ENCODE assay signal across 8 cellular contexts in genomic region chr7:35055733-35056132, GRCh38. TPM values are rescaled to one million over a fixed set of nuclear protein-coding genes. Genes with fewer than 3 reads are reported as not detected.
DNase-seq lines count a peak whose midpoint lies in the region; ATAC-seq, FAIRE-seq and TF ChIP-seq lines count a peak whose summit lies in the region.
"Not testable (repeated sequence)": the region's sequence is repeated elsewhere in the genome, so short reads cannot be mapped to it uniquely, and the experiment has no call there.

No MANE protein-coding gene starts in this region.

- not testable (repeated sequence) for H3K27me3 ChIP-seq in A673 (replicated peaks; ENCODE audit: insufficient read depth, low read depth, low read length, poor library complexity); OCI-LY3 (ENCODE audit: low read depth, low read length)

- not testable (repeated sequence) for H3K36me3 Mint-ChIP-seq in activated CD8-positive, alpha-beta T cell treated with anti-CD3 and anti-CD28 coated beads for 36 hours (ENCODE audit: low read depth); neural crest cell (ENCODE audit: low read depth)

- intact Hi-C loops in A673 (cut with micrococcal nuclease; ENCODE audit: unreplicated experiment); activated CD8-positive, alpha-beta T cell treated with anti-CD3 and anti-CD28 coated beads for 36 hours (cut with micrococcal nuclease): not testable (repeated sequence)

- H2AFZ ChIP-seq in OCI-LY3 (ENCODE audit: low read depth, low read length) = not testable (repeated sequence)

- H3K27ac Mint-ChIP-seq in activated CD8-positive, alpha-beta T cell treated with anti-CD3 and anti-CD28 coated beads for 36 hours; neural crest cell (ENCODE audit: unreplicated experiment): not testable (repeated sequence)

- ATAC-seq in GM21786 (IDR thresholded peaks at IDR 0.05; ENCODE audit: unreplicated experiment) = peak; percentile 43
- ATAC-seq in activated CD8-positive, alpha-beta T cell treated with anti-CD3 and anti-CD28 coated beads for 36 hours = peak; percentile 60

- not testable (repeated sequence) for H4K20me1 ChIP-seq in OCI-LY3 (ENCODE audit: insufficient read depth, low read length)

- not testable (repeated sequence) for H3K27me3 Mint-ChIP-seq in activated CD8-positive, alpha-beta T cell treated with anti-CD3 and anti-CD28 coated beads for 36 hours; neural crest cell (ENCODE audit: low read depth)

- not testable (repeated sequence) for H3K36me3 ChIP-seq in A673 (ENCODE audit: insufficient read depth, low read length, poor library complexity, severe bottlenecking); OCI-LY3 (replicated peaks; ENCODE audit: low read depth, low read length)

- not testable (repeated sequence) for BruUV-seq in A673 (replicated peaks; lab: Mats Ljungman, UMichigan)

- CTCF ChIA-PET in A673 (lab: Charles Lee); activated CD8-positive, alpha-beta T cell treated with anti-CD3 and anti-CD28 coated beads for 36 hours (lab: Charles Lee): not testable (repeated sequence)

- not testable (repeated sequence) for H3K4me2 ChIP-seq in OCI-LY3 (ENCODE audit: low read length)

- H3K4me3 ChIP-seq in A673 (ENCODE audit: low read depth, low read length, poor library complexity, severe bottlenecking); OCI-LY3 (ENCODE audit: low read length); fibroblast of mammary gland (ENCODE audit: control insufficient read depth, low read depth, low read length): not testable (repeated sequence)

- H3K9me3 Mint-ChIP-seq in activated CD8-positive, alpha-beta T cell treated with anti-CD3 and anti-CD28 coated beads for 36 hours; neural crest cell: not testable (repeated sequence)

- not testable (repeated sequence) for H3K9me3 ChIP-seq in A673 (ENCODE audit: low read depth, low read length, poor library complexity, severe bottlenecking); OCI-LY3 (ENCODE audit: insufficient read depth, low read length)

- not testable (repeated sequence) for H3K9ac ChIP-seq in OCI-LY3 (ENCODE audit: low read length)

- not testable (repeated sequence) for H3K27ac ChIP-seq in A673 (ENCODE audit: low read depth, low read length, poor library complexity, severe bottlenecking); OCI-LY3 (ENCODE audit: low read length)

- H3K79me2 ChIP-seq in OCI-LY3 (ENCODE audit: low read length) = not testable (repeated sequence)

- TF ChIP-seq CTCF in A673 (conservative IDR thresholded peaks at IDR 0.05; ENCODE audit: low read depth, low read length) (peak; percentile 40), OCI-LY3 (IDR thresholded peaks at IDR 0.05; ENCODE audit: low read depth, low read length) (0 out of 2 replicates have a peak, but pooled peaks have one; percentile 4), fibroblast of mammary gland (conservative IDR thresholded peaks at IDR 0.05; ENCODE audit: control insufficient read depth, insufficient read depth, low read depth, low read length) (peak; percentile 24), neural crest cell (conservative IDR thresholded peaks at IDR 0.05) (peak; percentile 60)
- peak; percentile 56 for TF ChIP-seq CTCF in activated CD8-positive, alpha-beta T cell treated with anti-CD3 and anti-CD28 coated beads for 36 hours (IDR thresholded peaks at IDR 0.05)

- peak; percentile 34 for FAIRE-seq in G401.6 (lab: Jason Lieb, UNC)

- not testable (repeated sequence) for H3K4me3 Mint-ChIP-seq in activated CD8-positive, alpha-beta T cell treated with anti-CD3 and anti-CD28 coated beads for 36 hours; neural crest cell

- not testable (repeated sequence) for H3K4me1 Mint-ChIP-seq in activated CD8-positive, alpha-beta T cell treated with anti-CD3 and anti-CD28 coated beads for 36 hours (ENCODE audit: low read depth); neural crest cell

- not testable (repeated sequence) for DNase-seq in A673 (ENCODE audit: low spot score); fibroblast of mammary gland (ENCODE audit: low read depth); neural crest cell (ENCODE audit: low read depth, low spot score)
- DNase-seq in Kasumi-1 (lab: John Stamatoyannopoulos, UW) = peak; percentile 24 to 31
- peak; percentile 10 for DNase-seq in activated CD8-positive, alpha-beta T cell treated with anti-CD3 and anti-CD28 coated beads for 36 hours

- POLR2A ChIA-PET in A673 (lab: Charles Lee; ENCODE audit: low non-redundant PET); activated CD8-positive, alpha-beta T cell treated with anti-CD3 and anti-CD28 coated beads for 36 hours (lab: Charles Lee): not testable (repeated sequence)

- not testable (repeated sequence) for H3K4me1 ChIP-seq in A673 (ENCODE audit: insufficient read depth, low read length, poor library complexity, severe bottlenecking); OCI-LY3 (ENCODE audit: low read length)

RNA-seq across cellular contexts. Expression of gene DPY19L1, which starts 18.4 kb away (rescaled TPM):
- total RNA-seq in A673 (2021) (42.7 and 46.8 TPM in 2 replicates), neural crest cell (34.3 and 37.4 TPM in 2 replicates)
- 1 to 10 TPM; 7.4 to 7.5 TPM for total RNA-seq in activated CD8-positive, alpha-beta T cell treated with anti-CD3 and anti-CD28 coated beads for 36 hours

Comparison
In these comparisons a context has a peak if more than half of its experiments do, and no peak if none do; other contexts are left out.
1. CTCF ChIP-seq: peak in every context shown above with its lines; median percentile 60 in neural crest cell; 56 in activated CD8-positive, alpha-beta T cell treated with anti-CD3 and anti-CD28 coated beads for 36 hours; 40 in A673; 24 in fibroblast of mammary gland; 4 in OCI-LY3.